24 cellular contexts compared by ENCODE assay signal in the genomic region with DNA sequence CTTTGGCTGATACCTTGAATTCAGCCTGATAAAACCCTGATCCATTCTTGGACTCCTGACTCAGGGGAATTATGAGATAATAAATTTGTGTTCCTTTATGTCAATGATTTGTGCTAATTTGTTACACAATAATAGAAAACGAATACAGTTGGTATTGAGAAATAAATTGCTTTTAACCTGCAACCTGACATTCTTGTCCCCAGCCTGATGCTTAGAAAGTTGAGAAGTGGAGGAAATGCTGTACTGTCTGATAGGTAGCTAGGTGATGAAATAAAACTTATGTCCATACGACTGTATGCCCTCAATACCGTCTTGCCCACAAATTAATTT. TPM values are rescaled to one million over a fixed set of nuclear protein-coding genes. Genes with fewer than 3 reads are reported as not detected.
DNase-seq lines count a peak whose midpoint lies in the region; ATAC-seq, FAIRE-seq and TF ChIP-seq lines count a peak whose summit lies in the region.
"Had no signal": no experiment of that assay in that cellular context is flagged by ENCODE, and none has a peak within 500 bp of the region (broad histone marks: within the 10 kb centered on the region; RNA-seq: fewer than 3 reads in every experiment).

No MANE protein-coding gene starts in this region.

- POLR2A ChIA-PET in endothelial cell of umbilical vein (lab: Charles Lee) = no interaction called here

- H3K4me2 ChIP-seq in KMS-11 (peak overlapping the region; percentile 41; the same call in 1 of the 2 replicates), endothelial cell of umbilical vein (ENCODE audit: insufficient read depth, low read length) (no peak overlapping the region)
- H3K4me2 ChIP-seq: A549; BLaER1 treated with 17β-estradiol and CSF1 and Interleukin-3, amounts not matched to agents 10 nM and 100 nM had no signal

- H3K4me1 ChIP-seq in KMS-11 (ENCODE audit: low read depth, poor library complexity, severe bottlenecking) (peaks cover 21% of the 10 kb centered on the region), endothelial cell of umbilical vein (ENCODE audit: control insufficient read depth, extremely low read depth, insufficient read depth, low read length) (no peaks in the 10 kb centered on the region)
- H3K4me1 ChIP-seq: A549; BE2C; BLaER1 treated with 17β-estradiol and CSF1 and Interleukin-3, amounts not matched to agents 10 nM and 100 nM; HAP-1 had no signal

- no peak overlapping the region for H3K9ac ChIP-seq in KMS-11
- H3K9ac ChIP-seq in endothelial cell of umbilical vein (replicated peaks; ENCODE audit: extremely low read depth, insufficient read depth, low read length) = no peak overlapping the region
- H3K9ac ChIP-seq: BLaER1 treated with 17β-estradiol and CSF1 and Interleukin-3, amounts not matched to agents 10 nM and 100 nM had no signal

- TF ChIP-seq POLR2A in endothelial cell of umbilical vein (IDR thresholded peaks at IDR 0.05; ENCODE audit: low read depth, low read length) = no peak

- H3K27ac ChIP-seq in KMS-11 = peak overlapping the region; percentile 6; the same call in 1 of the 2 replicates
- no peak overlapping the region for H3K27ac ChIP-seq in endothelial cell of umbilical vein (ENCODE audit: insufficient read depth, low read depth, low read length)
- H3K27ac ChIP-seq: A549; BLaER1 treated with 17β-estradiol and CSF1 and Interleukin-3, amounts not matched to agents 10 nM and 100 nM had no signal

- CTCF ChIA-PET in endothelial cell of umbilical vein (lab: Charles Lee) = no interaction called here

- no TSS peak for BruUV-seq in endothelial cell of umbilical vein (replicated peaks; lab: Mats Ljungman, UMichigan)

- H3K79me2 ChIP-seq in KMS-11 (ENCODE audit: insufficient read depth, low read depth) (no peaks in the 10 kb centered on the region), endothelial cell of umbilical vein (ENCODE audit: control insufficient read depth, insufficient read depth, low read length) (no peaks in the 10 kb centered on the region)

- peak; percentile 31 for FAIRE-seq in endothelial cell of umbilical vein (lab: Jason Lieb, UNC)
- FAIRE-seq: A549, D721Med, GM12891, GM19239, H54 had no signal

- no peak overlapping the region for H2AFZ ChIP-seq in KMS-11 (ENCODE audit: low read depth)
- no peak overlapping the region for H2AFZ ChIP-seq in endothelial cell of umbilical vein (ENCODE audit: low read depth, low read length)

- no peaks in the 10 kb centered on the region for H3K9me3 ChIP-seq in endothelial cell of umbilical vein (replicated peaks; ENCODE audit: control insufficient read depth, insufficient read depth, low read length)
- H3K9me3 ChIP-seq: A549, BE2C, HAP-1 had no signal

- DNase-seq in GM13976 (ENCODE audit: low spot score) (peak; percentile 34), endothelial cell of umbilical vein (ENCODE audit: low read depth, low spot score) (no peak), NCI-H510A treated with DMSO at 0.1 percent for 48 hours (lab: John Stamatoyannopoulos, UW) (no peak), GF-D8 (lab: John Stamatoyannopoulos, UW) (no peak)
- DNase-seq: 8988T; ACHN; AML-193; BE2C; CD4-positive, alpha-beta T cell; CD8-positive, alpha-beta memory T cell; DMS 273 treated with DMSO at 0.1 percent for 48 hours; DMS79; EL; GDM1; GOT3 had no signal

- TF ChIP-seq CTCF in GM13976 (IDR thresholded peaks at IDR 0.05; ENCODE audit: borderline replicate concordance, control extremely low read depth, extremely low read depth, insufficient read depth, missing control alignments) (no peak), KMS-11 (conservative IDR thresholded peaks at IDR 0.05; ENCODE audit: low read depth, low read length) (no peak), endothelial cell of umbilical vein (IDR thresholded peaks at IDR 0.05; ENCODE audit: extremely low read depth in 1 of 2, insufficient read depth in 1 of 2, low read depth in 1 of 2, low read length in 2 of 2) (no peak)

- dilution Hi-C loops in endothelial cell of umbilical vein (cut with MboI; ENCODE audit: extremely low pct_ligation_motif_present, low sequenced_read_pairs) = no loop called here

- no peaks in the 10 kb centered on the region for H3K9me1 ChIP-seq in endothelial cell of umbilical vein (replicated peaks; ENCODE audit: control insufficient read depth, extremely low read depth, insufficient read depth, low read length)

- intact Hi-C loops in endothelial cell of umbilical vein (cut with micrococcal nuclease) = no loop called here

- H4K20me1 ChIP-seq in KMS-11 (ENCODE audit: insufficient read depth) (no peaks in the 10 kb centered on the region), endothelial cell of umbilical vein (replicated peaks; ENCODE audit: control insufficient read depth, extremely low read depth, insufficient read depth, low read length) (no peaks in the 10 kb centered on the region)
- H4K20me1 ChIP-seq: BLaER1 treated with 17β-estradiol and CSF1 and Interleukin-3, amounts not matched to agents 10 nM and 100 nM had no signal

- H3K4me3 ChIP-seq in KMS-11 (IDR thresholded peaks at IDR 0.05; ENCODE audit: insufficient read depth, low read depth, low read length) (no peak overlapping the region), endothelial cell of umbilical vein (replicated peaks in 1 of 3; ENCODE audit: insufficient read depth in 1 of 3, low read depth in 1 of 3, low read length in 3 of 3) (no peak overlapping the region)
- H3K4me3 ChIP-seq: A549; BLaER1 treated with 17β-estradiol and CSF1 and Interleukin-3, amounts not matched to agents 10 nM and 100 nM; HAP-1 had no signal

- H3K36me3 ChIP-seq in KMS-11 (ENCODE audit: insufficient read depth) = no peaks in the 10 kb centered on the region
- no peaks in the 10 kb centered on the region for H3K36me3 ChIP-seq in endothelial cell of umbilical vein (ENCODE audit: control insufficient read depth in 2 of 2, extremely low read depth in 1 of 2, insufficient read depth in 2 of 2, low read length in 2 of 2)
- H3K36me3 ChIP-seq: BE2C, HAP-1 had no signal

- H3K27me3 ChIP-seq in KMS-11 (ENCODE audit: insufficient read depth, low read depth) = no peaks in the 10 kb centered on the region
- H3K27me3 ChIP-seq in endothelial cell of umbilical vein (ENCODE audit: control insufficient read depth in 2 of 2, insufficient read depth in 2 of 2, low read length in 2 of 2) = no peaks in the 10 kb centered on the region
- H3K27me3 ChIP-seq: BE2C; BLaER1 treated with 17β-estradiol and CSF1 and Interleukin-3, amounts not matched to agents 10 nM and 100 nM had no signal

- in situ Hi-C loops in GM13976 (cut with MboI; ENCODE audit: low sequenced_read_pairs, unreplicated experiment) = no loop called here

- no peak for ATAC-seq in HG03108 (IDR thresholded peaks at IDR 0.05; ENCODE audit: unreplicated experiment)
- ATAC-seq: A549 had no signal

TF ChIP-seq in endothelial cell of umbilical vein, 7 proteins besides CTCF, POLR2A, EP300 and RAD21:
- no peak for TF ChIP-seq GATA2 (IDR thresholded peaks at IDR 0.05; ENCODE audit: insufficient read depth, insufficient read length, low read depth, low read length)
- TF ChIP-seq MAX (IDR thresholded peaks at IDR 0.05; ENCODE audit: insufficient read depth, insufficient read length) = no peak
- no peak for TF ChIP-seq POLR2AphosphoS5 (IDR thresholded peaks at IDR 0.05; ENCODE audit: insufficient read depth, low read depth, low read length)
- no peak for TF ChIP-seq EZH2 (IDR thresholded peaks at IDR 0.05; ENCODE audit: borderline replicate concordance, low read depth, low read length, severe bottlenecking)
- TF ChIP-seq JUN (IDR thresholded peaks at IDR 0.05; ENCODE audit: borderline replicate concordance, insufficient read depth, insufficient read length, low read depth) = no peak
- no peak for TF ChIP-seq FOS (IDR thresholded peaks at IDR 0.05; ENCODE audit: borderline replicate concordance, insufficient read depth, low read length)
- TF ChIP-seq MYC (IDR thresholded peaks at IDR 0.05; ENCODE audit: low read depth, low read length) = no peak

RNA-seq across cellular contexts. Expression of gene IQCK, which starts 10.5 kb away (rescaled TPM):
- total RNA-seq in endothelial cell of umbilical vein = 13.2 and 17.2 TPM in 2 replicates
- 13.9 and 18.1 TPM in 2 replicates for polyA plus RNA-seq in endothelial cell of umbilical vein
- polyA plus RNA-seq in endothelial cell of umbilical vein (2011; cell fraction: cytosol; rRNA removed) = 11.7 and 12.2 TPM in 2 replicates
- 18.9 and 25.5 TPM in 2 replicates for polyA plus RNA-seq in endothelial cell of umbilical vein (2011; cell fraction: nucleus; rRNA removed)
- 6.4 and 8.9 TPM in 2 replicates for polyA plus RNA-seq in endothelial cell of umbilical vein (2012)
- polyA minus RNA-seq in endothelial cell of umbilical vein = 14.0 and 20.9 TPM in 2 replicates
- 3.5 TPM for polyA minus RNA-seq in endothelial cell of umbilical vein (2011; cell fraction: cytosol; rRNA and poly(A)+ RNA removed)
- 23.5 and 24.4 TPM in 2 replicates for polyA minus RNA-seq in endothelial cell of umbilical vein (2011; cell fraction: nucleus; rRNA and poly(A)+ RNA removed)

RNA-seq across cellular contexts. Expression of gene KNOP1, which starts 10.6 kb away (rescaled TPM):
- 33.5 and 43.2 TPM in 2 replicates for total RNA-seq in endothelial cell of umbilical vein
- 5.1 and 6.7 TPM in 2 replicates for polyA plus RNA-seq in endothelial cell of umbilical vein
- polyA plus RNA-seq in endothelial cell of umbilical vein (2011; cell fraction: cytosol; rRNA removed) = 9.6 and 10.1 TPM in 2 replicates
- 8.4 and 11.4 TPM in 2 replicates for polyA plus RNA-seq in endothelial cell of umbilical vein (2011; cell fraction: nucleus; rRNA removed)
- polyA plus RNA-seq in endothelial cell of umbilical vein (2012) = 37.5 and 40.3 TPM in 2 replicates
- polyA minus RNA-seq in endothelial cell of umbilical vein = 12.3 and 15.8 TPM in 2 replicates
- 10.2 TPM for polyA minus RNA-seq in endothelial cell of umbilical vein (2011; cell fraction: cytosol; rRNA and poly(A)+ RNA removed)
- 12.0 and 15.4 TPM in 2 replicates for polyA minus RNA-seq in endothelial cell of umbilical vein (2011; cell fraction: nucleus; rRNA and poly(A)+ RNA removed)
